ENCODE assay signal across 8 cellular contexts in the genomic region with DNA sequence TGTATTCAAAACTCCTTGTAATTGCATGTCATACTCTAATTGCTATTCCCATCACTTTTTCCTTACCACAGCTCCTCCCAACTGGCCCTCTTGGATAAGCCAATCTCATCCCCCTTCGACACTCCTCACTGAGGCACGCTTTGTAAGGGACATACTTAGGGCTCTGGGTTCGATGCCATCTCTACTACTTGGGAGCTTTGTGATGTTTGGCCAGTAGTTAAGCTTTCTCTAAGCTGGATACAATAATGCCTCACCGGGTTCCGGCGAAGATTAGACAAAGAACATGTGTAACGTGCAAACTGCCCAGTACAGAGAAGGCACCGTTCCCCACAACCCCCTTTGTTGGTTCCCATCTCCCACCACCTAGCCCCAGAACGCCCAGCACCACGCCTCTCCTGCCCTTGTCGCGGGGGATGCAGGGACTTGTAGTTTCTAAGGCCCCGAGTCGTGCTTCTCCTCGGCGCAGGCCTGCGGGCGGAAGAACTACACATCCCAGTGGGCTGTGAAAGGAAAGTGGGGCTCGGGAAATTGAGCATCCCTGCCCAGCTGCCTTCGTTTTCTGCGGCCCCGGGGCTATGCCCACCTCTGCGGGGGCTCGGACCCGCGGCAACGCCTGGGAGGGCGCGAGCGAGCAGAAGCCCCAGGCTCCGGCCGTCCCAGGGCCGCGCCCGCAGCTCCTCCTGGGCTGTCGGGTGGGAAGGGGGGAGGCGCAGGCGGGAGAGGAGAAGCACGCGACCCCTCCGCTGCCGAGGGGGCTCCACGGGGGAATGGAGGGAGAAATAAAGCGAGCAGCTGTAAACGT. TPM values are rescaled to one million over a fixed set of nuclear protein-coding genes. Genes with fewer than 3 reads are reported as not detected.
DNase-seq lines count a peak whose midpoint lies in the region; ATAC-seq and TF ChIP-seq lines count a peak whose summit lies in the region.

No MANE protein-coding gene starts in this region.

- intact Hi-C loops in CD4-positive, alpha-beta memory T cell (cut with micrococcal nuclease) = loop anchor here (1.0 to 10.0 kb wide), 9 partner anchors 11 to 1487 kb away; a partner anchor contains a TSS
- intact Hi-C loops in dorsolateral prefrontal cortex (cut with DNase I) (loop anchor here (2.0 to 10.0 kb wide), 5 partner anchors 52 to 287 kb away; a partner anchor contains a TSS), lower leg skin (cut with DNase I; ENCODE audit: low total_unique reads) (loop anchor here (10.0 kb wide), 1 partner anchor 145 kb away; no protein-coding TSS in a partner anchor)

- TF ChIP-seq CTCF in dorsolateral prefrontal cortex (IDR thresholded peaks at IDR 0.05 in 54 of 56, conservative IDR thresholded peaks at IDR 0.05 in 2 of 56; ENCODE audit: low read depth in 1 of 56, partially characterized antibody in 56 of 56) (peak in 21 of 56 donors; percentile 6 to 33 (median 14)), lower leg skin (IDR thresholded peaks at IDR 0.05) (no peak)

- peak; percentile 66 for ATAC-seq in GM19463 (IDR thresholded peaks at IDR 0.05; ENCODE audit: unreplicated experiment)

- peak overlapping the region; percentile 76 to 83 for H3K4me3 ChIP-seq in CD4-positive, alpha-beta memory T cell (ENCODE audit: low read length in 2 of 2)
- H3K4me3 ChIP-seq in dorsolateral prefrontal cortex = peak overlapping the region; percentile 63 to 100 (median 95)
- H3K4me3 ChIP-seq in lower leg skin (ENCODE audit: low read depth, poor library complexity, severe bottlenecking) = peak overlapping the region; percentile 99

- peak overlapping the region; percentile 66 for H3K27ac ChIP-seq in CD4-positive, alpha-beta memory T cell (ENCODE audit: low read depth, low read length)
- peak overlapping the region; percentile 80 to 99 (median 97) for H3K27ac ChIP-seq in dorsolateral prefrontal cortex

- H3K9me3 Mint-ChIP-seq in CD4-positive, alpha-beta memory T cell = no peaks in the 10 kb centered on the region

- H3K27ac Mint-ChIP-seq in CD4-positive, alpha-beta memory T cell = peak overlapping the region; percentile 37 to 80 (median 66)

- H3K36me3 ChIP-seq in CD4-positive, alpha-beta memory T cell (ENCODE audit: insufficient read depth, low read length) = no peaks in the 10 kb centered on the region

- no peaks in the 10 kb centered on the region for H3K9me3 ChIP-seq in CD4-positive, alpha-beta memory T cell (ENCODE audit: control insufficient read depth in 1 of 2, low read length in 2 of 2)

- no peak for TF ChIP-seq POLR2A in lower leg skin (IDR thresholded peaks at IDR 0.05)

- peaks cover 0 to 3% of the 10 kb centered on the region in 2 donors for H3K27me3 Mint-ChIP-seq in CD4-positive, alpha-beta memory T cell

- H3K4me3 Mint-ChIP-seq in CD4-positive, alpha-beta memory T cell = peak overlapping the region; percentile 77 to 91 (median 86)

- peaks cover 15% of the 10 kb centered on the region for H3K4me1 ChIP-seq in CD4-positive, alpha-beta memory T cell (ENCODE audit: insufficient read depth, low read length)

- no peaks in the 10 kb centered on the region for H3K27me3 ChIP-seq in CD4-positive, alpha-beta memory T cell (ENCODE audit: insufficient read depth, low read length)
- no peaks in the 10 kb centered on the region for H3K27me3 ChIP-seq in dorsolateral prefrontal cortex

- H3K36me3 Mint-ChIP-seq in CD4-positive, alpha-beta memory T cell = peaks cover 0 to 2% of the 10 kb centered on the region in 2 donors

- peak; percentile 83 to 92 (median 85) for DNase-seq in CD4-positive, alpha-beta memory T cell
- peak; percentile 92 for DNase-seq in HK-2 (ENCODE audit: unreplicated experiment)
- peak; percentile 98 for DNase-seq in NCI-H82 (lab: John Stamatoyannopoulos, UW)
- DNase-seq in activated CD4-positive, alpha-beta T cell treated with anti-CD3 and anti-CD28 coated beads, Interleukin-2, amount 50 U/mL, for 48 hours = peak; percentile 88 to 91
- DNase-seq in dorsolateral prefrontal cortex = peak; percentile 80 to 96 (median 94)
- peak; percentile 89 to 97 for DNase-seq in lower leg skin (ENCODE audit: low spot score in 2 of 2)
- peak; percentile 90 for DNase-seq in stimulated activated CD4-positive, alpha-beta T cell treated with anti-CD3 and anti-CD28 coated beads, Interleukin-4, amount 100 ng/mL, for 24 hours

- POLR2A ChIA-PET in CD4-positive, alpha-beta memory T cell (lab: Charles Lee; ENCODE audit: partially characterized antibody) = interaction anchor here (1.0 to 3.7 kb wide), 12 partner anchors 9 to 693 kb away, joined by 3 to 60 read pairs (median 4); a partner anchor contains a TSS

- WGBS in lower leg skin, 2 donors = 0 to 1% methylated on average over 27 to 43 of the region's 45 CpGs

- peaks cover 11 to 17% (median 14%) of the 10 kb centered on the region in 4 donors for H3K4me1 Mint-ChIP-seq in CD4-positive, alpha-beta memory T cell

- CTCF ChIA-PET in CD4-positive, alpha-beta memory T cell (lab: Charles Lee; ENCODE audit: partially characterized antibody) = interaction anchor here (0.6 to 1.9 kb wide), 7 partner anchors 11 to 369 kb away, joined by 3 to 9 read pairs (median 4); a partner anchor contains a TSS

RNA-seq across cellular contexts. Expression of a gene that starts 1.1 kb away (rescaled TPM):
- total RNA-seq in CD4-positive, alpha-beta memory T cell = 1 to 10 TPM; 1.7 TPM
- 1 to 10 TPM; 1.5 to 1.9 TPM for polyA plus RNA-seq in CD4-positive, alpha-beta memory T cell
- 10 to 100 TPM; 29.9 to 60.8 (median 40.9) TPM for total RNA-seq in dorsolateral prefrontal cortex
- 1 to 10 TPM; 4.5 to 8.3 (median 6.1) TPM for total RNA-seq in lower leg skin

RNA-seq across cellular contexts. Expression of a gene that starts 56.5 kb away (rescaled TPM):
- total RNA-seq in CD4-positive, alpha-beta memory T cell = 10 to 100 TPM; 12.7 to 14.1 TPM
- 10 to 100 TPM; 11.4 TPM for polyA plus RNA-seq in CD4-positive, alpha-beta memory T cell
- total RNA-seq in dorsolateral prefrontal cortex (10 to 100 TPM; 10.7 to 28.5 (median 20.7) TPM), lower leg skin (1 to 10 TPM; 4.5 to 6.7 (median 4.8) TPM)

Comparison
In these comparisons a context has a peak if more than half of its experiments do, and no peak if none do; other contexts are left out.
1. Peak in every context shown above with its lines: DNase-seq, ATAC-seq, H3K4me3 ChIP-seq and H3K27ac ChIP-seq.